In genomic region chr9:32580631-32581300, GRCh38 we compare ENCODE assay signal across 17 cellular contexts. TPM values are rescaled to one million over a fixed set of nuclear protein-coding genes. Genes with fewer than 3 reads are reported as not detected.
A peak's percentile ranks its signal among the peaks of the same experiment; 100 is the strongest.
DNase-seq lines count a peak whose midpoint lies in the region; ATAC-seq, FAIRE-seq and TF ChIP-seq lines count a peak whose summit lies in the region.
"Had no signal": no experiment of that assay in that cellular context is flagged by ENCODE, and none has a peak within 500 bp of the region (broad histone marks: within the 10 kb centered on the region; RNA-seq: fewer than 3 reads in every experiment).

No MANE protein-coding gene starts in this region.

- peak; percentile 78 for ATAC-seq in HepG2
- ATAC-seq in right lobe of liver: no peak
- ATAC-seq in HG03159 (IDR thresholded peaks at IDR 0.05; ENCODE audit: unreplicated experiment): no peak
- ATAC-seq: psoas muscle had no signal

- H3K9ac ChIP-seq in HepG2 (ENCODE audit: insufficient read depth, low read depth, low read length): no peak overlapping the region
- H3K9ac ChIP-seq: KMS-11 had no signal

- no TSS peak for BruUV-seq in HepG2 (replicated peaks; lab: Mats Ljungman, UMichigan)

- H3K4me3 ChIP-seq in HepG2 (replicated peaks in 1 of 3; ENCODE audit: insufficient read depth in 1 of 3, low read depth in 2 of 3, low read length in 3 of 3): no peak overlapping the region
- H3K4me3 ChIP-seq in right lobe of liver: no peak overlapping the region
- H3K4me3 ChIP-seq in testis: no peak overlapping the region
- H3K4me3 ChIP-seq: psoas muscle had no signal

- WGBS in HepG2 (ENCODE audit: low lambda C conversion rate): 0% methylated on average over 3 of the region's 3 CpGs
- 23% methylated on average over 3 of the region's 3 CpGs for WGBS in right lobe of liver (ENCODE audit: insufficient coverage, low coverage, low lambda C conversion rate, missing lambda C conversion rate)
- WGBS in testis, 2 donors: 4% methylated on average over 3 of the region's 3 CpGs

- H4K20me1 ChIP-seq in HepG2 (ENCODE audit: insufficient read depth, low read length): no peaks in the 10 kb centered on the region

- H3K27ac ChIP-seq in HepG2 (ENCODE audit: extremely low read length, insufficient read depth, low read length) (no peak overlapping the region), right lobe of liver (no peak overlapping the region), testis (peak overlapping the region; percentile 15 to 38)
- H3K27ac ChIP-seq: brain microvascular endothelial cell, KMS-11, psoas muscle had no signal

- in situ Hi-C loops in HepG2 (cut with HindIII; ENCODE audit: extremely low pct_ligation_motif_present, low pct_unique_long_range_greater_than_20kb): loop anchor here (5.0 kb wide), 1 partner anchor 387 kb away; no protein-coding TSS in a partner anchor

- TF ChIP-seq POLR2A in HepG2 (IDR thresholded peaks at IDR 0.05; ENCODE audit: insufficient read depth in 1 of 2, low read depth in 2 of 2, low read length in 2 of 2): no peak
- no peak for TF ChIP-seq POLR2A in right lobe of liver (IDR thresholded peaks at IDR 0.05)
- no peak for TF ChIP-seq POLR2A in testis (IDR thresholded peaks at IDR 0.05)

- no peaks in the 10 kb centered on the region for H3K27me3 ChIP-seq in HepG2 (ENCODE audit: control insufficient read depth in 1 of 2, insufficient read depth in 2 of 2, low read length in 2 of 2)
- no peaks in the 10 kb centered on the region for H3K27me3 ChIP-seq in right lobe of liver
- H3K27me3 ChIP-seq in testis: no peaks in the 10 kb centered on the region
- H3K27me3 ChIP-seq: brain microvascular endothelial cell had no signal

- H3K36me3 ChIP-seq in HepG2 (replicated peaks in 1 of 2; ENCODE audit: control insufficient read depth in 1 of 2, insufficient read depth in 2 of 2, low read length in 2 of 2) (no peaks in the 10 kb centered on the region), right lobe of liver (no peaks in the 10 kb centered on the region), testis (ENCODE audit: low read depth, missing control alignments) (no peaks in the 10 kb centered on the region)
- H3K36me3 ChIP-seq: brain microvascular endothelial cell had no signal

- no peaks in the 10 kb centered on the region for H3K79me2 ChIP-seq in HepG2 (ENCODE audit: insufficient read depth, low read length)

- H3K4me2 ChIP-seq in HepG2 (ENCODE audit: low read depth, low read length): peak overlapping the region; percentile 25
- H3K4me2 ChIP-seq: KMS-11 had no signal

- TF ChIP-seq CTCF in HepG2 (CRISPR knock-in tag; IDR thresholded peaks at IDR 0.05): no peak
- no peak for TF ChIP-seq CTCF in right lobe of liver (IDR thresholded peaks at IDR 0.05)
- TF ChIP-seq CTCF in testis (IDR thresholded peaks at IDR 0.05): no peak

- no peak for TF ChIP-seq RAD21 in HepG2 (CRISPR knock-in tag; IDR thresholded peaks at IDR 0.05)

- no peaks in the 10 kb centered on the region for H3K9me3 ChIP-seq in HepG2 (ENCODE audit: low read length)
- H3K9me3 ChIP-seq in right lobe of liver: no peaks in the 10 kb centered on the region
- H3K9me3 ChIP-seq in testis: no peaks in the 10 kb centered on the region
- H3K9me3 ChIP-seq: psoas muscle had no signal

- H3K4me1 ChIP-seq in HepG2 (ENCODE audit: insufficient read depth, low read length): peaks cover 18% of the 10 kb centered on the region
- H3K4me1 ChIP-seq in right lobe of liver: no peaks in the 10 kb centered on the region
- peaks cover 5% of the 10 kb centered on the region for H3K4me1 ChIP-seq in testis
- H3K4me1 ChIP-seq: psoas muscle had no signal

- DNase-seq in HepG2 (ENCODE audit: low spot score) (peak; percentile 13), right lobe of liver (no peak), RCC 7860 (ENCODE audit: low spot score) (peak; percentile 7), kidney glomerular epithelial cell (lab: John Stamatoyannopoulos, UW) (peak; percentile 11), testis (peak; percentile 56), SIG-M5 (lab: John Stamatoyannopoulos, UW) (no peak), LoVo (ENCODE audit: low spot score) (no peak)
- DNase-seq: activated B cell treated with CpG ODN at 0.5 μM for 24 hours; activated CD8-positive, alpha-beta memory T cell treated with anti-CD3 and anti-CD28 coated beads for 24 hours; activated naive CD8-positive, alpha-beta T cell treated with anti-CD3 and anti-CD28 coated beads, Interleukin-2, amount 10 ng/mL, durations not matched to agents 7 days and 5 days; psoas muscle; SHP77 treated with DMSO at 0.1 percent for 48 hours had no signal

- intact Hi-C loops in HepG2 (cut with micrococcal nuclease; ENCODE audit: unreplicated experiment) (loop anchor here (1.0 kb wide), 1 partner anchor 388 kb away; no protein-coding TSS in a partner anchor), right lobe of liver (cut with DNase I) (loop anchor here in 1 of 2 donors (10.0 kb wide), 1 partner anchor 384 kb away; no protein-coding TSS in a partner anchor), testis (cut with DNase I; ENCODE audit: low total_unique reads) (loop anchor here (10.0 kb wide), 1 partner anchor 384 kb away; no protein-coding TSS in a partner anchor)

- POLR2A ChIA-PET in HepG2 (lab: Yijun Ruan, JAX): interaction anchor here (1.6 kb wide), 1 partner anchor 202 kb away, joined by 4 read pairs; no protein-coding TSS in a partner anchor

- TF ChIP-seq EP300 in HepG2 (IDR thresholded peaks at IDR 0.05; ENCODE audit: low read depth in 2 of 2, low read length in 2 of 2) (no peak), HepG2 (CRISPR knock-in tag; IDR thresholded peaks at IDR 0.05; ENCODE audit: borderline replicate concordance) (no peak)

- CTCF ChIA-PET in HepG2 (lab: Yijun Ruan, JAX; ENCODE audit: low intra/inter-chr PET ratio, low total read pairs): interaction anchor here (2.3 to 4.9 kb wide), 2 partner anchors 202 to 387 kb away, joined by 34 to 115 read pairs; no protein-coding TSS in a partner anchor

- FAIRE-seq in HepG2 (lab: Jason Lieb, UNC) (no peak), RCC 7860 (lab: Jason Lieb, UNC) (no peak)

- H2AFZ ChIP-seq in HepG2 (ENCODE audit: low read length): no peak overlapping the region

RNA-seq across cellular contexts. Expression of gene NDUFB6, which starts 7.8 kb away (rescaled TPM):
- total RNA-seq in HepG2 (2016; rRNA removed; fragmentation: Illumina TruSeq; extraction: Trizol) (81.9 and 106 TPM in 2 replicates), right lobe of liver (10 to 100 TPM; 28.9 to 39.9 (median 36.2) TPM), testis (10 to 100 TPM; 56.4 to 61.8 TPM)
- 16.0 and 16.3 TPM in 2 replicates for total RNA-seq in HepG2 (2016; cell fraction: cytosol; rRNA removed; fragmentation: Illumina TruSeq; extraction: Trizol; ENCODE audit: low read depth)
- 86.2 and 119 TPM in 2 replicates for total RNA-seq in HepG2 (2016; cell fraction: insoluble cytoplasmic fraction; rRNA removed; fragmentation: Illumina TruSeq; extraction: Trizol)
- 18.5 and 19.3 TPM in 2 replicates for total RNA-seq in HepG2 (2016; cell fraction: membrane; rRNA removed; fragmentation: Illumina TruSeq; extraction: Trizol)
- total RNA-seq in HepG2 (2016; cell fraction: nucleus; rRNA removed; fragmentation: Illumina TruSeq; extraction: Trizol): 35.9 and 39.7 TPM in 2 replicates
- polyA plus RNA-seq in HepG2 (2011; rRNA removed) (21.5 and 31.2 TPM in 2 replicates), testis (ENCODE audit: insufficient read depth, low read depth, low replicate concordance) (97.9 TPM)
- 28.6 and 29.6 TPM in 2 replicates for polyA plus RNA-seq in HepG2 (2011; cell fraction: cytosol; rRNA removed)
- 5.5 and 6.9 TPM in 2 replicates for polyA plus RNA-seq in HepG2 (2011; cell fraction: nucleus; rRNA removed)
- polyA plus RNA-seq in HepG2 (2012): 27.7 and 34.6 TPM in 2 replicates
- polyA plus RNA-seq in HepG2 (2016; cell fraction: cytosol; fragmentation: Illumina TruSeq; extraction: Trizol; ENCODE audit: low read depth): 18.1 and 20.1 TPM in 2 replicates
- 93.0 and 110 TPM in 2 replicates for polyA plus RNA-seq in HepG2 (2016; cell fraction: insoluble cytoplasmic fraction; fragmentation: Illumina TruSeq; extraction: Trizol; ENCODE audit: low read depth)
- polyA plus RNA-seq in HepG2 (2016; cell fraction: membrane; fragmentation: Illumina TruSeq; extraction: Trizol; ENCODE audit: low read depth): 18.7 and 19.9 TPM in 2 replicates
- polyA plus RNA-seq in HepG2 (2016; cell fraction: nucleus; fragmentation: Illumina TruSeq; extraction: Trizol; ENCODE audit: insufficient read depth, low read depth): 55.5 and 57.6 TPM in 2 replicates
- polyA minus RNA-seq in HepG2 (2011; rRNA and poly(A)+ RNA removed; ENCODE audit: low replicate concordance): 16.1 and 20.8 TPM in 2 replicates
- polyA minus RNA-seq in HepG2 (2011; cell fraction: cytosol; rRNA and poly(A)+ RNA removed): 13.8 and 18.9 TPM in 2 replicates
- 9.1 and 13.1 TPM in 2 replicates for polyA minus RNA-seq in HepG2 (2011; cell fraction: nucleus; rRNA and poly(A)+ RNA removed)

RNA-seq across cellular contexts. Expression of gene TOPORS, which starts 28.4 kb away (rescaled TPM):
- total RNA-seq in HepG2 (2016; rRNA removed; fragmentation: Illumina TruSeq; extraction: Trizol): 19.6 and 28.8 TPM in 2 replicates
- total RNA-seq in HepG2 (2016; cell fraction: cytosol; rRNA removed; fragmentation: Illumina TruSeq; extraction: Trizol; ENCODE audit: low read depth): 1.3 and 1.6 TPM in 2 replicates
- total RNA-seq in HepG2 (2016; cell fraction: insoluble cytoplasmic fraction; rRNA removed; fragmentation: Illumina TruSeq; extraction: Trizol): 19.8 and 28.1 TPM in 2 replicates
- 6.3 and 8.0 TPM in 2 replicates for total RNA-seq in HepG2 (2016; cell fraction: membrane; rRNA removed; fragmentation: Illumina TruSeq; extraction: Trizol)
- total RNA-seq in HepG2 (2016; cell fraction: nucleus; rRNA removed; fragmentation: Illumina TruSeq; extraction: Trizol): 22.5 and 24.6 TPM in 2 replicates
- polyA plus RNA-seq in HepG2 (2011; rRNA removed): 6.1 and 6.8 TPM in 2 replicates
- 3.0 and 5.4 TPM in 2 replicates for polyA plus RNA-seq in HepG2 (2011; cell fraction: cytosol; rRNA removed)
- 5.5 and 6.1 TPM in 2 replicates for polyA plus RNA-seq in HepG2 (2011; cell fraction: nucleus; rRNA removed)
- polyA plus RNA-seq in HepG2 (2012): 8.8 and 9.9 TPM in 2 replicates
- polyA plus RNA-seq in HepG2 (2016; cell fraction: cytosol; fragmentation: Illumina TruSeq; extraction: Trizol; ENCODE audit: low read depth): 0.35 and 0.49 TPM in 2 replicates
- polyA plus RNA-seq in HepG2 (2016; cell fraction: insoluble cytoplasmic fraction; fragmentation: Illumina TruSeq; extraction: Trizol; ENCODE audit: low read depth): 15.9 and 16.9 TPM in 2 replicates
- 1.6 and 1.9 TPM in 2 replicates for polyA plus RNA-seq in HepG2 (2016; cell fraction: membrane; fragmentation: Illumina TruSeq; extraction: Trizol; ENCODE audit: low read depth)
- 12.4 and 13.5 TPM in 2 replicates for polyA plus RNA-seq in HepG2 (2016; cell fraction: nucleus; fragmentation: Illumina TruSeq; extraction: Trizol; ENCODE audit: insufficient read depth, low read depth)
- polyA minus RNA-seq in HepG2 (2011; rRNA and poly(A)+ RNA removed; ENCODE audit: low replicate concordance): 9.1 and 14.1 TPM in 2 replicates
- polyA minus RNA-seq in HepG2 (2011; cell fraction: cytosol; rRNA and poly(A)+ RNA removed): 8.8 and 9.0 TPM in 2 replicates
- 42.9 and 51.2 TPM in 2 replicates for polyA minus RNA-seq in HepG2 (2011; cell fraction: nucleus; rRNA and poly(A)+ RNA removed)
- 1 to 10 TPM; 6.0 to 9.6 (median 7.9) TPM for total RNA-seq in right lobe of liver
- total RNA-seq in testis: 10 to 100 TPM; 35.4 to 35.9 TPM
- polyA plus RNA-seq in testis (ENCODE audit: insufficient read depth, low read depth, low replicate concordance): 10.8 TPM

RNA-seq across cellular contexts. Expression of gene SMIM27, which starts 28.6 kb away (rescaled TPM):
- total RNA-seq in HepG2 (2016; rRNA removed; fragmentation: Illumina TruSeq; extraction: Trizol) (13.3 and 17.9 TPM in 2 replicates), right lobe of liver (1 to 10 TPM in 5 of 6 experiments, under 1 TPM in 1; 0.49 to 7.4 (median 2.9) TPM), testis (10 to 100 TPM; 24.8 to 43.3 TPM)
- total RNA-seq in HepG2 (2016; cell fraction: cytosol; rRNA removed; fragmentation: Illumina TruSeq; extraction: Trizol; ENCODE audit: low read depth): 75.6 and 99.3 TPM in 2 replicates
- total RNA-seq in HepG2 (2016; cell fraction: insoluble cytoplasmic fraction; rRNA removed; fragmentation: Illumina TruSeq; extraction: Trizol): 15.4 and 19.6 TPM in 2 replicates
- 37.2 and 52.4 TPM in 2 replicates for total RNA-seq in HepG2 (2016; cell fraction: membrane; rRNA removed; fragmentation: Illumina TruSeq; extraction: Trizol)
- 8.6 and 10.5 TPM in 2 replicates for total RNA-seq in HepG2 (2016; cell fraction: nucleus; rRNA removed; fragmentation: Illumina TruSeq; extraction: Trizol)
- polyA plus RNA-seq in HepG2 (2011; rRNA removed) (19.0 and 22.5 TPM in 2 replicates), testis (ENCODE audit: insufficient read depth, low read depth, low replicate concordance) (58.6 TPM)
- 3.6 and 3.7 TPM in 2 replicates for polyA plus RNA-seq in HepG2 (2011; cell fraction: cytosol; rRNA removed)
- 2.2 and 2.6 TPM in 2 replicates for polyA plus RNA-seq in HepG2 (2011; cell fraction: nucleus; rRNA removed)
- polyA plus RNA-seq in HepG2 (2012): 23.4 and 24.0 TPM in 2 replicates
- 83.9 and 98.8 TPM in 2 replicates for polyA plus RNA-seq in HepG2 (2016; cell fraction: cytosol; fragmentation: Illumina TruSeq; extraction: Trizol; ENCODE audit: low read depth)
- 14.9 and 15.5 TPM in 2 replicates for polyA plus RNA-seq in HepG2 (2016; cell fraction: insoluble cytoplasmic fraction; fragmentation: Illumina TruSeq; extraction: Trizol; ENCODE audit: low read depth)
- polyA plus RNA-seq in HepG2 (2016; cell fraction: membrane; fragmentation: Illumina TruSeq; extraction: Trizol; ENCODE audit: low read depth): 31.9 and 41.5 TPM in 2 replicates
- 11.4 and 12.7 TPM in 2 replicates for polyA plus RNA-seq in HepG2 (2016; cell fraction: nucleus; fragmentation: Illumina TruSeq; extraction: Trizol; ENCODE audit: insufficient read depth, low read depth)
- 5.2 and 6.4 TPM in 2 replicates for polyA minus RNA-seq in HepG2 (2011; rRNA and poly(A)+ RNA removed; ENCODE audit: low replicate concordance)
- polyA minus RNA-seq in HepG2 (2011; cell fraction: cytosol; rRNA and poly(A)+ RNA removed): 3.5 TPM in 1 of 2 replicates, not detected in the other
- 4.6 and 4.9 TPM in 2 replicates for polyA minus RNA-seq in HepG2 (2011; cell fraction: nucleus; rRNA and poly(A)+ RNA removed)

RNA-seq across cellular contexts. Expression of gene TAF1L, which starts 54.7 kb away (rescaled TPM):
- total RNA-seq in HepG2 (2016; rRNA removed; fragmentation: Illumina TruSeq; extraction: Trizol): not detected in 2 replicates
- not detected in 2 replicates for total RNA-seq in HepG2 (2016; cell fraction: cytosol; rRNA removed; fragmentation: Illumina TruSeq; extraction: Trizol; ENCODE audit: low read depth)
- not detected in 2 replicates for total RNA-seq in HepG2 (2016; cell fraction: insoluble cytoplasmic fraction; rRNA removed; fragmentation: Illumina TruSeq; extraction: Trizol)
- not detected in 2 replicates for total RNA-seq in HepG2 (2016; cell fraction: membrane; rRNA removed; fragmentation: Illumina TruSeq; extraction: Trizol)
- total RNA-seq in HepG2 (2016; cell fraction: nucleus; rRNA removed; fragmentation: Illumina TruSeq; extraction: Trizol): not detected in 2 replicates
- not detected in 2 replicates for polyA plus RNA-seq in HepG2 (2011; rRNA removed)
- not detected in 2 replicates for polyA plus RNA-seq in HepG2 (2011; cell fraction: cytosol; rRNA removed)
- not detected in 2 replicates for polyA plus RNA-seq in HepG2 (2011; cell fraction: nucleus; rRNA removed)
- polyA plus RNA-seq in HepG2 (2012): 0.03 TPM in 2 replicates
- polyA plus RNA-seq in HepG2 (2016; cell fraction: cytosol; fragmentation: Illumina TruSeq; extraction: Trizol; ENCODE audit: low read depth): not detected in 2 replicates
- not detected in 2 replicates for polyA plus RNA-seq in HepG2 (2016; cell fraction: insoluble cytoplasmic fraction; fragmentation: Illumina TruSeq; extraction: Trizol; ENCODE audit: low read depth)
- polyA plus RNA-seq in HepG2 (2016; cell fraction: membrane; fragmentation: Illumina TruSeq; extraction: Trizol; ENCODE audit: low read depth): not detected in 2 replicates
- not detected in 2 replicates for polyA plus RNA-seq in HepG2 (2016; cell fraction: nucleus; fragmentation: Illumina TruSeq; extraction: Trizol; ENCODE audit: insufficient read depth, low read depth)
- not detected in 2 replicates for polyA minus RNA-seq in HepG2 (2011; rRNA and poly(A)+ RNA removed; ENCODE audit: low replicate concordance)
- not detected in 2 replicates for polyA minus RNA-seq in HepG2 (2011; cell fraction: cytosol; rRNA and poly(A)+ RNA removed)
- under 0.01 TPM in 1 of 2 replicates, not detected in the other for polyA minus RNA-seq in HepG2 (2011; cell fraction: nucleus; rRNA and poly(A)+ RNA removed)
- total RNA-seq in right lobe of liver: not detected
- 1 to 10 TPM; 4.8 to 5.7 TPM for total RNA-seq in testis
- 3.0 TPM for polyA plus RNA-seq in testis (ENCODE audit: insufficient read depth, low read depth, low replicate concordance)
- total RNA-seq: activated B cell treated with CpG ODN at 0.5 μM for 24 hours, mesothelial cell of epicardium, psoas muscle had no signal
- polyA plus RNA-seq: neural cell had no signal

RNA-seq across cellular contexts. Expression of gene RIGI, which starts 54.8 kb away (rescaled TPM):
- total RNA-seq in HepG2 (2016; rRNA removed; fragmentation: Illumina TruSeq; extraction: Trizol): 8.2 and 12.2 TPM in 2 replicates
- 0.91 and 1.3 TPM in 2 replicates for total RNA-seq in HepG2 (2016; cell fraction: cytosol; rRNA removed; fragmentation: Illumina TruSeq; extraction: Trizol; ENCODE audit: low read depth)
- total RNA-seq in HepG2 (2016; cell fraction: insoluble cytoplasmic fraction; rRNA removed; fragmentation: Illumina TruSeq; extraction: Trizol): 8.1 and 11.7 TPM in 2 replicates
- total RNA-seq in HepG2 (2016; cell fraction: membrane; rRNA removed; fragmentation: Illumina TruSeq; extraction: Trizol): 2.6 and 3.2 TPM in 2 replicates
- 8.1 and 8.4 TPM in 2 replicates for total RNA-seq in HepG2 (2016; cell fraction: nucleus; rRNA removed; fragmentation: Illumina TruSeq; extraction: Trizol)
- 2.4 and 3.0 TPM in 2 replicates for polyA plus RNA-seq in HepG2 (2011; rRNA removed)
- 1.1 and 1.9 TPM in 2 replicates for polyA plus RNA-seq in HepG2 (2011; cell fraction: cytosol; rRNA removed)
- polyA plus RNA-seq in HepG2 (2011; cell fraction: nucleus; rRNA removed): 2.3 and 3.2 TPM in 2 replicates
- 3.1 and 3.3 TPM in 2 replicates for polyA plus RNA-seq in HepG2 (2012)
- polyA plus RNA-seq in HepG2 (2016; cell fraction: cytosol; fragmentation: Illumina TruSeq; extraction: Trizol; ENCODE audit: low read depth): 0.42 and 0.43 TPM in 2 replicates
- 5.9 and 6.7 TPM in 2 replicates for polyA plus RNA-seq in HepG2 (2016; cell fraction: insoluble cytoplasmic fraction; fragmentation: Illumina TruSeq; extraction: Trizol; ENCODE audit: low read depth)
- polyA plus RNA-seq in HepG2 (2016; cell fraction: membrane; fragmentation: Illumina TruSeq; extraction: Trizol; ENCODE audit: low read depth): 0.74 and 0.97 TPM in 2 replicates
- polyA plus RNA-seq in HepG2 (2016; cell fraction: nucleus; fragmentation: Illumina TruSeq; extraction: Trizol; ENCODE audit: insufficient read depth, low read depth): 5.9 and 6.0 TPM in 2 replicates
- polyA minus RNA-seq in HepG2 (2011; rRNA and poly(A)+ RNA removed; ENCODE audit: low replicate concordance): 0.75 and 1.6 TPM in 2 replicates
- polyA minus RNA-seq in HepG2 (2011; cell fraction: cytosol; rRNA and poly(A)+ RNA removed): 1.9 and 2.4 TPM in 2 replicates
- 8.5 and 11.7 TPM in 2 replicates for polyA minus RNA-seq in HepG2 (2011; cell fraction: nucleus; rRNA and poly(A)+ RNA removed)
- total RNA-seq in right lobe of liver: 1 to 10 TPM; 2.7 to 6.1 (median 4.8) TPM
- 10 to 100 TPM in 1 of 2 donors, 1 to 10 TPM in 1; 8.4 to 10.2 TPM for total RNA-seq in testis
- 4.9 TPM for polyA plus RNA-seq in testis (ENCODE audit: insufficient read depth, low read depth, low replicate concordance)

Comparison
In these comparisons a context has a peak if more than half of its experiments do, and no peak if none do; other contexts are left out.
1. DNase-seq: peak in HepG2 (single experiment), RCC 7860 (single experiment), kidney glomerular epithelial cell (single experiment) and testis (single experiment); none in right lobe of liver (0 of 3), SIG-M5 (single experiment) and LoVo (single experiment).
2. H3K27ac ChIP-seq: peak in testis (2 of 2); none in HepG2 (single experiment) and right lobe of liver (0 of 3).